ENCODE assay signal across 13 cellular contexts in genomic region chr4:9425916-9426315, GRCh38. TPM values are rescaled to one million over a fixed set of nuclear protein-coding genes. Genes with fewer than 3 reads are reported as not detected.
DNase-seq lines count a peak whose midpoint lies in the region; TF ChIP-seq lines count a peak whose summit lies in the region.
"Not testable (repeated sequence)": the region's sequence is repeated elsewhere in the genome, so short reads cannot be mapped to it uniquely, and the experiment has no call there.
"Had no signal": no experiment of that assay in that cellular context is flagged by ENCODE, and none has a peak within 500 bp of the region (broad histone marks: within the 10 kb centered on the region; RNA-seq: fewer than 3 reads in every experiment).

No MANE protein-coding gene starts in this region.

- H3K4me1 ChIP-seq in GM23248 (ENCODE audit: insufficient read depth) = not testable (repeated sequence)

- WGBS in GM23248 (ENCODE audit: low coverage in 1 of 2, low lambda C conversion rate in 2 of 2, missing lambda C conversion rate in 2 of 2), 2 experiments = 0 to 15% methylated on average over 1 of the region's 1 CpG

- H3K9me2 ChIP-seq in GM23248 (ENCODE audit: insufficient read depth) = not testable (repeated sequence)

- not testable (repeated sequence) for H2AFZ ChIP-seq in GM23248

- not testable (repeated sequence) for H3F3A ChIP-seq in GM23248 (ENCODE audit: insufficient read depth)

- not testable (repeated sequence) for H3K27me3 ChIP-seq in GM23248 (replicated peaks; ENCODE audit: insufficient read depth)

- not testable (repeated sequence) for H3K9me3 ChIP-seq in GM23248 (ENCODE audit: low read depth)

- H3K79me2 ChIP-seq in GM23248 (ENCODE audit: insufficient read depth) = not testable (repeated sequence)

- not testable (repeated sequence) for H3K4me3 ChIP-seq in GM23248; choroid plexus epithelial cell (ENCODE audit: low read depth, low read length)

- H3K27ac ChIP-seq in GM23248 = not testable (repeated sequence)

- DNase-seq in GM23248 = peak; percentile 19
- peak; percentile 3 for DNase-seq in M059J (ENCODE audit: low read depth)
- peak; percentile 5 for DNase-seq in astrocyte of the hippocampus (ENCODE audit: low read depth, low spot score)
- peak; percentile 1 for DNase-seq in choroid plexus epithelial cell (ENCODE audit: low read depth)
- peak; percentile 29 for DNase-seq in kidney glomerular epithelial cell (lab: John Stamatoyannopoulos, UW)
- peak; percentile 69 for DNase-seq in renal cortical epithelial cell (ENCODE audit: low read depth)

- not testable (repeated sequence) for H4K20me1 ChIP-seq in GM23248 (ENCODE audit: insufficient read depth)

- H3K36me3 ChIP-seq in GM23248 (ENCODE audit: low read depth) = not testable (repeated sequence)

- H3K4me2 ChIP-seq in GM23248 (ENCODE audit: unreplicated experiment) = not testable (repeated sequence)

- in situ Hi-C loops in GM23248 (cut with MboI) = not testable (repeated sequence)

- TF ChIP-seq CTCF in choroid plexus epithelial cell (conservative IDR thresholded peaks at IDR 0.05; ENCODE audit: low read depth, low read length) = not testable (repeated sequence)

- H3K9ac ChIP-seq in GM23248 = not testable (repeated sequence)

RNA-seq across cellular contexts. Expression of gene DEFB131A, which starts 18.3 kb away (rescaled TPM):
- not detected in 2 replicates for total RNA-seq in GM23248 (2014; rRNA removed; shearing (Covaris generic))
- polyA plus RNA-seq in GM23248 (2016; fragmentation: Nextera tagmentation; extraction: Ambion mirVana) = not detected in 2 replicates
- not detected in 2 replicates for total RNA-seq in M059J (2014; rRNA removed; shearing (Covaris generic))
- total RNA-seq in renal cortical epithelial cell = not detected in 2 replicates
- total RNA-seq: Caco-2; CD4-positive, alpha-beta T cell; H7; HepG2; HFFc6 had no signal
- polyA plus RNA-seq: BJ, HepG2, IgD-negative memory B cell had no signal

Comparison
In these comparisons a context has a peak if more than half of its experiments do, and no peak if none do; other contexts are left out.
1. DNase-seq: peak in every context shown above with its lines; median percentile 69 in renal cortical epithelial cell; 29 in kidney glomerular epithelial cell; 19 in GM23248; 5 in astrocyte of the hippocampus; 3 in M059J; 1 in choroid plexus epithelial cell.